8 cellular contexts compared by ENCODE assay signal in the genomic region with DNA sequence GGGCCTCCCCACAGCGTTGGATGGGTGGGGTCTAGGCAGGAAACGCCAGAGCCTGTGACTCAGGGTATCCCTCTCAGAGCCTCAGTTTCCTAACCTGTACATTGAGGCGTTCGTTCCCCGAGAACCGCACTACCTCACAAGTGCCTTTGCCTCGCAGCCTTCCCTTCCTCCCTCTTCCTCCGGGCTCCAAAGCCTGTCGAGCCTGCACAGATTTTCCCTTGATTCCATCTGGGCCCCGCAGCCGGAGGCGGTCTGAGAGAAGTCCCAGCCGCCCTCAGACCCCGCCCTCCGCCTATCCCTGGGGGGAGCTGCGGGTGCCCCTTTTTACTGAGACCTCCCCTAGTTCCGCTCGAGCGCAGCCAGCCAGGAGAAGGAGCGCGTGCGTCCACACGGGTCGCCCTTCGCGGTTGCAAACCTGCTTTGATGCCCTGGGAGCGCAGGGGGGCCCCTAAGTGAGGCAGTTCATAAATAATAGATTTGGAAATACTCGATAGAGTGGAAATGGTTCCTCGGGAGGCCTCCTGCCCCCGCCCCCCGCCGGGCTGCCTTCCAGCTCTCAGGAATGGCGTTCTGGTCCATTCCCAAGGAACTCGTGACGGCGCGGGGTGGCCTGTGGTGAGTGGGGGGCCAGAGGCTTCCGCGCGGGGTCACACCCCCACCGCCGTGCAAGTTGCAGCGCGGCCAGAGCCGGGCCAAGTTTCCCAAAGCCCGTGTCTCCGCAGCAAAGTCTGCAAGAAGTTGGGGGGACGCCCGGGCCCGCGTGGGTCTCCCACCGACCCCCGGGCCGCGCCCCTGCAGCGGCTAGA. TPM values are rescaled to one million over a fixed set of nuclear protein-coding genes. Genes with fewer than 3 reads are reported as not detected.
DNase-seq lines count a peak whose midpoint lies in the region; TF ChIP-seq lines count a peak whose summit lies in the region.

No MANE protein-coding gene starts in this region.

- peaks cover 0 to 2% (median 0%) of the 10 kb centered on the region in 3 donors for H3K9me3 Mint-ChIP-seq in IgD-negative memory B cell
- no peaks in the 10 kb centered on the region for H3K9me3 Mint-ChIP-seq in activated T-helper 2 cell treated with anti-CD3 and anti-CD28 coated beads, Interferon-gamma antibody, Interleukin-2, Interleukin-4, amounts not matched to agents 10 μg/mL and 5 μg/mL and 100 μg/mL, durations not matched to agents 14 hours and 24 hours and 36 hours

- H3K79me2 ChIP-seq in hepatocyte: no peaks in the 10 kb centered on the region

- H3K4me2 ChIP-seq in hepatocyte: peak overlapping the region; percentile 99

- 3% methylated on average over 56 of the region's 56 CpGs for WGBS in hepatocyte (ENCODE audit: low lambda C conversion rate, missing lambda C conversion rate)

- H4K20me1 ChIP-seq in hepatocyte (ENCODE audit: insufficient read depth, poor library complexity, severe bottlenecking): no peaks in the 10 kb centered on the region

- H3K27me3 ChIP-seq in hepatocyte (peaks cover 18% of the 10 kb centered on the region), skeletal muscle tissue (ENCODE audit: control insufficient read depth in 3 of 3, insufficient read depth in 3 of 3, low read length in 3 of 3) (peaks cover 15 to 31% (median 21%) of the 10 kb centered on the region in 3 donors)

- H3K27me3 Mint-ChIP-seq in IgD-negative memory B cell: peaks cover 7% of the 10 kb centered on the region
- peaks cover 22% of the 10 kb centered on the region for H3K27me3 Mint-ChIP-seq in activated T-helper 2 cell treated with anti-CD3 and anti-CD28 coated beads, Interferon-gamma antibody, Interleukin-2, Interleukin-4, amounts not matched to agents 10 μg/mL and 5 μg/mL and 100 μg/mL, durations not matched to agents 14 hours and 24 hours and 36 hours (ENCODE audit: low read depth)

- DNase-seq in GF-D8 (lab: John Stamatoyannopoulos, UW): peak; percentile 27
- DNase-seq in activated T-helper 2 cell treated with anti-CD3 and anti-CD28 coated beads, Interferon-gamma antibody, Interleukin-2, Interleukin-4, amounts not matched to agents 10 μg/mL and 5 μg/mL and 100 μg/mL, durations not matched to agents 14 hours and 24 hours and 36 hours (ENCODE audit: low spot score): no peak
- DNase-seq in hepatocyte (ENCODE audit: low spot score): peak; percentile 60
- no peak for DNase-seq in activated CD4-positive, CD25-positive, alpha-beta regulatory T cell treated with anti-CD3 and anti-CD28 coated beads, Interleukin-2, amount 50 U/mL, for 72 hours
- no peak for DNase-seq in NCI-H2081 (lab: John Stamatoyannopoulos, UW)
- no peak for DNase-seq in activated CD4-positive, alpha-beta T cell treated with anti-CD3 and anti-CD28 coated beads, Interleukin-2, amount 50 U/mL, for 4 hours

- H3K36me3 ChIP-seq in hepatocyte (replicated peaks; ENCODE audit: insufficient read depth, low read depth) (no peaks in the 10 kb centered on the region), skeletal muscle tissue (ENCODE audit: control insufficient read depth in 3 of 3, insufficient read depth in 3 of 3, low read length in 3 of 3) (no peaks in the 10 kb centered on the region)

- H3K9me2 ChIP-seq in hepatocyte (replicated peaks; ENCODE audit: insufficient read depth): no peaks in the 10 kb centered on the region

- H3K9ac ChIP-seq in skeletal muscle tissue (ENCODE audit: low read depth in 1 of 3, low read length in 3 of 3): peak overlapping the region in 1 of 3 donors; percentile 50

- peak overlapping the region; percentile 73 to 83 (median 78) for H3K27ac Mint-ChIP-seq in IgD-negative memory B cell
- H3K27ac Mint-ChIP-seq in activated T-helper 2 cell treated with anti-CD3 and anti-CD28 coated beads, Interferon-gamma antibody, Interleukin-2, Interleukin-4, amounts not matched to agents 10 μg/mL and 5 μg/mL and 100 μg/mL, durations not matched to agents 14 hours and 24 hours and 36 hours: no peak overlapping the region

- H3K27ac ChIP-seq in hepatocyte: no peak overlapping the region
- H3K27ac ChIP-seq in skeletal muscle tissue (ENCODE audit: low read depth, low read length): no peak overlapping the region

- H2AFZ ChIP-seq in hepatocyte: peak overlapping the region; percentile 69

- intact Hi-C loops in activated T-helper 2 cell treated with anti-CD3 and anti-CD28 coated beads, Interferon-gamma antibody, Interleukin-2, Interleukin-4, amounts not matched to agents 10 μg/mL and 5 μg/mL and 100 μg/mL, durations not matched to agents 14 hours and 24 hours and 36 hours (cut with micrococcal nuclease): no loop called here

- H3K4me3 ChIP-seq in hepatocyte (peak overlapping the region; percentile 50), skeletal muscle tissue (ENCODE audit: low read length in 3 of 3) (peak overlapping the region; percentile 41 to 54 (median 49))

- peaks cover 4% of the 10 kb centered on the region for H3K36me3 Mint-ChIP-seq in IgD-negative memory B cell
- H3K36me3 Mint-ChIP-seq in activated T-helper 2 cell treated with anti-CD3 and anti-CD28 coated beads, Interferon-gamma antibody, Interleukin-2, Interleukin-4, amounts not matched to agents 10 μg/mL and 5 μg/mL and 100 μg/mL, durations not matched to agents 14 hours and 24 hours and 36 hours (ENCODE audit: low read depth): no peaks in the 10 kb centered on the region

- no peak for TF ChIP-seq CTCF in hepatocyte (IDR thresholded peaks at IDR 0.05; ENCODE audit: poor library complexity)

- peaks cover 49 to 56% (median 55%) of the 10 kb centered on the region in 3 donors for H3K4me1 Mint-ChIP-seq in IgD-negative memory B cell
- peaks cover 3% of the 10 kb centered on the region for H3K4me1 Mint-ChIP-seq in activated T-helper 2 cell treated with anti-CD3 and anti-CD28 coated beads, Interferon-gamma antibody, Interleukin-2, Interleukin-4, amounts not matched to agents 10 μg/mL and 5 μg/mL and 100 μg/mL, durations not matched to agents 14 hours and 24 hours and 36 hours (ENCODE audit: low read depth)

- H3K4me1 ChIP-seq in hepatocyte (ENCODE audit: insufficient read depth) (peaks cover 16% of the 10 kb centered on the region), skeletal muscle tissue (ENCODE audit: control insufficient read depth in 3 of 3, insufficient read depth in 3 of 3, low read length in 3 of 3) (peaks cover 9 to 11% (median 11%) of the 10 kb centered on the region in 3 donors)

- no peaks in the 10 kb centered on the region for H3K9me3 ChIP-seq in hepatocyte (ENCODE audit: low read depth)
- H3K9me3 ChIP-seq in skeletal muscle tissue (ENCODE audit: control insufficient read depth in 3 of 3, low read length in 3 of 3): no peaks in the 10 kb centered on the region

- H3K4me3 Mint-ChIP-seq in IgD-negative memory B cell: peak overlapping the region; percentile 86 to 99 (median 92)
- peak overlapping the region; percentile 74 for H3K4me3 Mint-ChIP-seq in activated T-helper 2 cell treated with anti-CD3 and anti-CD28 coated beads, Interferon-gamma antibody, Interleukin-2, Interleukin-4, amounts not matched to agents 10 μg/mL and 5 μg/mL and 100 μg/mL, durations not matched to agents 14 hours and 24 hours and 36 hours (ENCODE audit: low read depth)

RNA-seq across cellular contexts. Expression of a gene that starts 0.7 kb away (rescaled TPM):
- 39.7 TPM for polyA plus RNA-seq in IgD-negative memory B cell
- not detected in 2 replicates for total RNA-seq in activated T-helper 2 cell treated with anti-CD3 and anti-CD28 coated beads, Interferon-gamma antibody, Interleukin-2, Interleukin-4, amounts not matched to agents 10 μg/mL and 5 μg/mL and 100 μg/mL, durations not matched to agents 14 hours and 24 hours and 36 hours
- 1.4 and 5.3 TPM in 2 replicates for total RNA-seq in hepatocyte
- polyA plus RNA-seq in hepatocyte: 7.8 and 11.5 TPM in 2 replicates
- total RNA-seq in skeletal muscle tissue: 1.0 TPM

RNA-seq across cellular contexts. Expression of a gene that starts 49.1 kb away (rescaled TPM):
- polyA plus RNA-seq in IgD-negative memory B cell: 28.3 TPM
- 36.1 and 40.2 TPM in 2 replicates for total RNA-seq in activated T-helper 2 cell treated with anti-CD3 and anti-CD28 coated beads, Interferon-gamma antibody, Interleukin-2, Interleukin-4, amounts not matched to agents 10 μg/mL and 5 μg/mL and 100 μg/mL, durations not matched to agents 14 hours and 24 hours and 36 hours
- total RNA-seq in hepatocyte: 35.0 and 40.6 TPM in 2 replicates
- polyA plus RNA-seq in hepatocyte: 46.5 and 50.6 TPM in 2 replicates
- 8.9 TPM for total RNA-seq in skeletal muscle tissue

RNA-seq across cellular contexts. Expression of a gene that starts 49.3 kb away (rescaled TPM):
- polyA plus RNA-seq in IgD-negative memory B cell (1,007 TPM), hepatocyte (655 and 694 TPM in 2 replicates)
- total RNA-seq in activated T-helper 2 cell treated with anti-CD3 and anti-CD28 coated beads, Interferon-gamma antibody, Interleukin-2, Interleukin-4, amounts not matched to agents 10 μg/mL and 5 μg/mL and 100 μg/mL, durations not matched to agents 14 hours and 24 hours and 36 hours: 543 and 561 TPM in 2 replicates
- total RNA-seq in hepatocyte (449 and 496 TPM in 2 replicates), skeletal muscle tissue (332 TPM)

Comparison
In these comparisons a context has a peak if more than half of its experiments do, and no peak if none do; other contexts are left out.
1. DNase-seq: peak in GF-D8 (single experiment) and hepatocyte (single experiment); none in activated T-helper 2 cell treated with anti-CD3 and anti-CD28 coated beads, Interferon-gamma antibody, Interleukin-2, Interleukin-4, amounts not matched to agents 10 μg/mL and 5 μg/mL and 100 μg/mL, durations not matched to agents 14 hours and 24 hours and 36 hours (single experiment), activated CD4-positive, CD25-positive, alpha-beta regulatory T cell treated with anti-CD3 and anti-CD28 coated beads, Interleukin-2, amount 50 U/mL, for 72 hours (single experiment), NCI-H2081 (0 of 2) and activated CD4-positive, alpha-beta T cell treated with anti-CD3 and anti-CD28 coated beads, Interleukin-2, amount 50 U/mL, for 4 hours (0 of 2).